In genomic region chr18:58186258-58186948, GRCh38 we compare ENCODE assay signal across 9 cellular contexts.
DNase-seq lines count a peak whose midpoint lies in the region; ATAC-seq, FAIRE-seq and TF ChIP-seq lines count a peak whose summit lies in the region.
"Had no signal": no experiment of that assay in that cellular context is flagged by ENCODE, and none has a peak within 500 bp of the region (broad histone marks: within the 10 kb centered on the region; RNA-seq: fewer than 3 reads in every experiment).

No MANE protein-coding gene starts in this region.

- no peaks in the 10 kb centered on the region for H3K36me3 ChIP-seq in suprapubic skin

- DNase-seq in H54 (ENCODE audit: insufficient read length, low spot score): peak; percentile 51
- peak; percentile 67 for DNase-seq in RWPE1 (ENCODE audit: low spot score)
- peak; percentile 40 for DNase-seq in fibroblast of villous mesenchyme (ENCODE audit: low read depth)
- peak; percentile 89 for DNase-seq in retinal pigment epithelial cell (ENCODE audit: low read depth)
- DNase-seq in suprapubic skin (ENCODE audit: low spot score in 2 of 2): no peak
- no peak for DNase-seq in DMS153 (lab: John Stamatoyannopoulos, UW)
- no peak for DNase-seq in DMS 273 (lab: John Stamatoyannopoulos, UW; ENCODE audit: unreplicated experiment)
- DNase-seq: natural killer cell had no signal

- POLR2A ChIA-PET in RWPE1 (lab: Yijun Ruan, JAX; ENCODE audit: low non-redundant PET): no interaction called here

- H3K4me3 ChIP-seq in fibroblast of villous mesenchyme (ENCODE audit: low read depth, low read length) (no peak overlapping the region), retinal pigment epithelial cell (ENCODE audit: low read length) (no peak overlapping the region), suprapubic skin (no peak overlapping the region)

- peak overlapping the region; percentile 85 for H3K27ac ChIP-seq in RWPE1
- no peak overlapping the region for H3K27ac ChIP-seq in suprapubic skin

- TF ChIP-seq CTCF in RWPE1 (conservative IDR thresholded peaks at IDR 0.05; ENCODE audit: low read depth): no peak
- TF ChIP-seq CTCF in fibroblast of villous mesenchyme (IDR thresholded peaks at IDR 0.05; ENCODE audit: insufficient read depth, low read depth, low read length): no peak
- no peak for TF ChIP-seq CTCF in retinal pigment epithelial cell (conservative IDR thresholded peaks at IDR 0.05; ENCODE audit: low read depth, low read length)
- no peak for TF ChIP-seq CTCF in suprapubic skin (IDR thresholded peaks at IDR 0.05)

- H3K27me3 ChIP-seq in suprapubic skin: no peaks in the 10 kb centered on the region

- TF ChIP-seq EP300 in suprapubic skin (IDR thresholded peaks at IDR 0.05): no peak

- 52% methylated on average over 6 of the region's 6 CpGs for WGBS in suprapubic skin

- CTCF ChIA-PET in RWPE1 (lab: Yijun Ruan, JAX): interaction anchor here (0.6 kb wide), 1 partner anchor 276 kb away, joined by 3 read pairs; no protein-coding TSS in a partner anchor

- H3K9me3 ChIP-seq in suprapubic skin: no peaks in the 10 kb centered on the region

- ATAC-seq in HG03108 (IDR thresholded peaks at IDR 0.05; ENCODE audit: unreplicated experiment): no peak
- ATAC-seq: natural killer cell had no signal

- TF ChIP-seq POLR2A in H54 (IDR thresholded peaks at IDR 0.05; ENCODE audit: low read depth, low read length) (no peak), suprapubic skin (IDR thresholded peaks at IDR 0.05) (no peak)

- FAIRE-seq in H54 (lab: Jason Lieb, UNC): peak; percentile 84

- H3K4me1 ChIP-seq in suprapubic skin: peaks cover 8% of the 10 kb centered on the region

Comparison
In these comparisons a context has a peak if more than half of its experiments do, and no peak if none do; other contexts are left out.
1. DNase-seq: peak in H54 (single experiment), RWPE1 (single experiment), fibroblast of villous mesenchyme (single experiment) and retinal pigment epithelial cell (single experiment); none in suprapubic skin (0 of 2), DMS153 (single experiment) and DMS 273 (single experiment).